Comparison of ENCODE assay signal across 1 cellular context in genomic region chr17:45370949-45371413, GRCh38.
TF ChIP-seq lines count a peak whose summit lies in the region.

No MANE protein-coding gene starts in this region.

TF ChIP-seq in HepG2, 621 proteins besides CTCF, POLR2A, EP300 and RAD21 (continued from another document):
- TF ChIP-seq ZBTB37 (CRISPR knock-in tag; IDR thresholded peaks at IDR 0.05) (peak; percentile 49; the same call in 1 of the 2 replicates), ZNF335 (CRISPR knock-in tag; IDR thresholded peaks at IDR 0.05) (no peak)
